Comparison of ENCODE assay signal across 8 cellular contexts in genomic region chr20:48697845-48698491, GRCh38.
DNase-seq lines count a peak whose midpoint lies in the region; ATAC-seq and TF ChIP-seq lines count a peak whose summit lies in the region.

No MANE protein-coding gene starts in this region.

- H3K4me1 ChIP-seq in vagina, result no peaks in the 10 kb centered on the region

- no peaks in the 10 kb centered on the region for H3K36me3 ChIP-seq in vagina

- H3K27ac ChIP-seq in vagina, result no peak overlapping the region

- ATAC-seq in HG02885 (IDR thresholded peaks at IDR 0.05; ENCODE audit: poor library complexity, unreplicated experiment), result no peak
- no peak for ATAC-seq in GM18858 (IDR thresholded peaks at IDR 0.05; ENCODE audit: unreplicated experiment)

- TF ChIP-seq CTCF in vagina (IDR thresholded peaks at IDR 0.05), result no peak

- H3K4me3 ChIP-seq in vagina, result no peak overlapping the region

- TF ChIP-seq POLR2A in vagina (IDR thresholded peaks at IDR 0.05), result no peak

- H3K9me3 ChIP-seq in vagina, result no peaks in the 10 kb centered on the region

- intact Hi-C loops in vagina (cut with DNase I), result no loop called here

- peak; percentile 73 for DNase-seq in H4 (ENCODE audit: low spot score)
- DNase-seq in NCI-H69 (lab: John Stamatoyannopoulos, UW), result peak; percentile 86
- peak; percentile 67 for DNase-seq in dermis blood vessel endothelial cell
- peak; percentile 55 for DNase-seq in midbrain (lab: John Stamatoyannopoulos, UW)
- no peak for DNase-seq in HUDEP-2 (lab: John Stamatoyannopoulos, UW; ENCODE audit: unreplicated experiment in 76 of 76)
- no peak for DNase-seq in vagina (ENCODE audit: extremely low spot score in 2 of 2)

- H3K27me3 ChIP-seq in vagina, result no peaks in the 10 kb centered on the region

Comparison
In these comparisons a context has a peak if more than half of its experiments do, and no peak if none do; other contexts are left out.
1. DNase-seq: peak in H4 (single experiment), NCI-H69 (single experiment), dermis blood vessel endothelial cell (single experiment) and midbrain (single experiment); none in HUDEP-2 (0 of 76) and vagina (0 of 2).